Comparison of ENCODE assay signal across 13 cellular contexts in the genomic region with DNA sequence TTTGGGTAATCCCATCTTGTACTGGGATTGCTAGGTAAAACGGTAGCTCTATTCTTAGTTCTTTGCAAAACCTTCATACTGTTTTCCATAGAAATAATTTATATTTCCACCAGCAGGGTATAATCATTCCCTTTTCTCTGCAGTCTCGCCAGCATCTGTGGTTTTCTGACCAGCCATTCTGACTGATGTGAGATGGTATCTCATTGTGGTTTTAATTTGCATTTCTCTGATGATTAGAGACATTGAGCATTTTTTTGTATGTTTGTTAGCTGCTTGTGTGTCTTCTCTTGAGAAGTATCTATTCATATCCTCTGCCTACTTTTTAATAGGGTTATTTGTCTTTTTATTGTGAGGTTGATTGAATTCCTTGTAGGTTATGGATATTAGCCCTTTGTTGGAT.
A peak's percentile ranks its signal among the peaks of the same experiment; 100 is the strongest.
DNase-seq lines count a peak whose midpoint lies in the region; ATAC-seq and TF ChIP-seq lines count a peak whose summit lies in the region.
"Had no signal": no experiment of that assay in that cellular context is flagged by ENCODE, and none has a peak within 500 bp of the region (broad histone marks: within the 10 kb centered on the region; RNA-seq: fewer than 3 reads in every experiment).

No MANE protein-coding gene starts in this region.

- no peak for TF ChIP-seq POLR2A in esophagus muscularis mucosa (IDR thresholded peaks at IDR 0.05; ENCODE audit: low read depth)

- no peaks in the 10 kb centered on the region for H3K9me3 Mint-ChIP-seq in nephron progenitor cell

- in situ Hi-C loops in brain microvascular endothelial cell (cut with HindIII; ENCODE audit: low pct_ligation_motif_present, low sequenced_read_pairs): no loop called here

- ATAC-seq in GM21576 (IDR thresholded peaks at IDR 0.05; ENCODE audit: unreplicated experiment) (peak; percentile 47), HG03378 (IDR thresholded peaks at IDR 0.05; ENCODE audit: unreplicated experiment) (peak; percentile 43)

- H3K27me3 ChIP-seq in brain microvascular endothelial cell (replicated peaks) (no peaks in the 10 kb centered on the region), esophagus muscularis mucosa (no peaks in the 10 kb centered on the region)

- peaks cover 2% of the 10 kb centered on the region for H3K27me3 Mint-ChIP-seq in nephron progenitor cell (ENCODE audit: low read depth, poor library complexity)

- no peak overlapping the region for H3K27ac ChIP-seq in brain microvascular endothelial cell
- no peak overlapping the region for H3K27ac ChIP-seq in esophagus muscularis mucosa (replicated peaks in 1 of 4)
- H3K27ac ChIP-seq: C4-2B, prostate gland had no signal

- H3K36me3 Mint-ChIP-seq in nephron progenitor cell (ENCODE audit: low read depth): no peaks in the 10 kb centered on the region

- H3K4me1 Mint-ChIP-seq in nephron progenitor cell: no peaks in the 10 kb centered on the region

- TF ChIP-seq EP300 in esophagus muscularis mucosa (IDR thresholded peaks at IDR 0.05): no peak

- H3K4me3 ChIP-seq in GM12865 (ENCODE audit: low read depth, low read length) (no peak overlapping the region), brain microvascular endothelial cell (ENCODE audit: low read depth, low read length) (no peak overlapping the region), esophagus muscularis mucosa (no peak overlapping the region)
- H3K4me3 ChIP-seq: prostate gland had no signal

- H3K9me3 ChIP-seq in esophagus muscularis mucosa: no peaks in the 10 kb centered on the region
- H3K9me3 ChIP-seq: prostate gland had no signal

- H3K4me1 ChIP-seq in esophagus muscularis mucosa: no peaks in the 10 kb centered on the region
- H3K4me1 ChIP-seq: prostate gland had no signal

- intact Hi-C loops in esophagus muscularis mucosa (cut with DNase I): no loop called here

- H3K36me3 ChIP-seq in brain microvascular endothelial cell (replicated peaks): no peaks in the 10 kb centered on the region
- peaks cover 0 to under 1% (median 0%) of the 10 kb centered on the region in 4 donors for H3K36me3 ChIP-seq in esophagus muscularis mucosa
- H3K36me3 ChIP-seq: prostate gland had no signal

- TF ChIP-seq CTCF in GM12865 (IDR thresholded peaks at IDR 0.05; ENCODE audit: insufficient read depth, low read depth, low read length, missing control alignments): no peak
- TF ChIP-seq CTCF in brain microvascular endothelial cell (IDR thresholded peaks at IDR 0.05; ENCODE audit: low read depth, low read length, missing control alignments): peak; percentile 16
- TF ChIP-seq CTCF in esophagus muscularis mucosa (IDR thresholded peaks at IDR 0.05): no peak
- no peak for TF ChIP-seq CTCF in nephron progenitor cell (IDR thresholded peaks at IDR 0.05)

- DNase-seq in GM12865 (ENCODE audit: low read depth) (peak; percentile 29), brain microvascular endothelial cell (peak; percentile 57), esophagus muscularis mucosa (ENCODE audit: extremely low spot score) (no peak), iPS-NIHi11 (ENCODE audit: low spot score) (no peak), nephron progenitor cell (no peak)
- no peak for DNase-seq in activated CD4-positive, alpha-beta T cell treated with anti-CD3 and anti-CD28 coated beads, Interleukin-2, amount 50 U/mL, for 1 hour
- DNase-seq: activated CD4-positive, alpha-beta T cell treated with anti-CD3 and anti-CD28 coated beads, Interleukin-2, amount 50 U/mL, for 48 hours; aorta; NCI-H187 had no signal

- WGBS in esophagus muscularis mucosa: 90% methylated on average over 2 of the region's 2 CpGs

- no peak overlapping the region for H3K4me3 Mint-ChIP-seq in nephron progenitor cell

- no peak overlapping the region for H3K27ac Mint-ChIP-seq in nephron progenitor cell

Comparison
In these comparisons a context has a peak if more than half of its experiments do, and no peak if none do; other contexts are left out.
1. DNase-seq: peak in GM12865 (single experiment) and brain microvascular endothelial cell (single experiment); none in esophagus muscularis mucosa (single experiment), activated CD4-positive, alpha-beta T cell treated with anti-CD3 and anti-CD28 coated beads, Interleukin-2, amount 50 U/mL, for 1 hour (single experiment), iPS-NIHi11 (single experiment) and nephron progenitor cell (single experiment).